ENCODE assay signal across 19 cellular contexts in genomic region chr2:12617366-12617765, GRCh38.
"Had no signal": no experiment of that assay in that cellular context is flagged by ENCODE, and none has a peak within 500 bp of the region (broad histone marks: within the 10 kb centered on the region; RNA-seq: fewer than 3 reads in every experiment).

No MANE protein-coding gene starts in this region.

- H3K27me3 ChIP-seq: brain microvascular endothelial cell, neural progenitor cell, tibial artery had no signal

- H2AFZ ChIP-seq: neural progenitor cell had no signal

- H3K4me2 ChIP-seq: neural progenitor cell had no signal

- H3K4me3 Mint-ChIP-seq: activated T-cell treated with anti-CD3 and anti-CD28 coated beads, Interleukin-2, amount 50 U/mL, for 72 hours; naive thymus-derived CD4-positive, alpha-beta T cell; neural progenitor cell had no signal

- H3K9me3 ChIP-seq: tibial artery had no signal

- ATAC-seq: left ventricle myocardium superior had no signal

- DNase-seq: activated CD4-positive, alpha-beta T cell treated with anti-CD3 and anti-CD28 coated beads, Interleukin-2, amount 50 U/mL, for 4 hours; activated effector memory CD4-positive, alpha-beta T cell treated with anti-CD3 and anti-CD28 coated beads, Interleukin-2, amount 50 U/mL, for 16 hours; activated naive CD4-positive, alpha-beta T cell treated with anti-CD3 and anti-CD28 coated beads, Interleukin-2, amount 50 U/mL, for 16 hours; activated T-cell treated with anti-CD3 and anti-CD28 coated beads, Interleukin-2, amount 50 U/mL, for 72 hours; aorta; brain microvascular endothelial cell; central memory CD4-positive, alpha-beta T cell; erythroblast; foreskin melanocyte; left ventricle myocardium superior; naive thymus-derived CD4-positive, alpha-beta T cell; stimulated activated CD4-positive, alpha-beta T cell treated with anti-CD3 and anti-CD28 coated beads, Interleukin-12 subunit alpha, Interleukin-12 subunit beta, amount 100 ng/mL, for 4 hours; stimulated activated CD4-positive, alpha-beta T cell treated with anti-CD3 and anti-CD28 coated beads, Interleukin-2, amount 100 ng/mL, for 24 hours; stimulated activated naive CD8-positive, alpha-beta T cell treated with anti-CD3 and anti-CD28 coated beads, Interleukin-15, Interleukin-2, amounts not matched to agents 100 U/mL and 50 U/mL, for 24 hours; substantia nigra; tibial artery; WERI-Rb-1 had no signal

- H3K9me3 Mint-ChIP-seq: activated T-cell treated with anti-CD3 and anti-CD28 coated beads, Interleukin-2, amount 50 U/mL, for 72 hours; neural progenitor cell had no signal

- H3K4me3 ChIP-seq: neural progenitor cell, tibial artery had no signal

- H3K36me3 Mint-ChIP-seq: neural progenitor cell had no signal

- H3K27ac ChIP-seq: brain microvascular endothelial cell, neural progenitor cell, tibial artery, WERI-Rb-1 had no signal

- H3K9ac ChIP-seq: neural progenitor cell had no signal

- H3K27ac Mint-ChIP-seq: activated T-cell treated with anti-CD3 and anti-CD28 coated beads, Interleukin-2, amount 50 U/mL, for 72 hours; neural progenitor cell; progenitor cell of endocrine pancreas had no signal

- H3K36me3 ChIP-seq: brain microvascular endothelial cell, neural progenitor cell, tibial artery, WERI-Rb-1 had no signal
